In genomic region chr2:87909042-87909441, GRCh38 we compare ENCODE assay signal across 6 cellular contexts.
DNase-seq lines count a peak whose midpoint lies in the region; ATAC-seq, FAIRE-seq and TF ChIP-seq lines count a peak whose summit lies in the region.
"Not testable (repeated sequence)": the region's sequence is repeated elsewhere in the genome, so short reads cannot be mapped to it uniquely, and the experiment has no call there.

No MANE protein-coding gene starts in this region.

- not testable (repeated sequence) for TF ChIP-seq POLR2A in GM12878 (IDR thresholded peaks at IDR 0.05; ENCODE audit: low read depth, low read length); right lobe of liver (IDR thresholded peaks at IDR 0.05)

- H3K4me1 ChIP-seq in GM12878 (ENCODE audit: control insufficient read depth, insufficient read depth, low read length); right lobe of liver: not testable (repeated sequence)

- TF ChIP-seq RAD21 in GM12878 (IDR thresholded peaks at IDR 0.05; ENCODE audit: insufficient read depth, low read depth, low read length), result not testable (repeated sequence)

- not testable (repeated sequence) for H3K4me2 ChIP-seq in GM12878 (ENCODE audit: control insufficient read depth, insufficient read depth)

- H3K9ac ChIP-seq in GM12878 (ENCODE audit: control insufficient read depth, insufficient read depth, low read length), result not testable (repeated sequence)

- not testable (repeated sequence) for H3K27me3 Mint-ChIP-seq in HFFc6 (ENCODE audit: insufficient read depth); activated T-cell treated with anti-CD3 and anti-CD28 coated beads, Interleukin-2, amount 50 U/mL, for 72 hours (ENCODE audit: low read depth)

- in situ Hi-C loops in GM12878 (cut with MboI), result not testable (repeated sequence)

- not testable (repeated sequence) for H3K27ac Mint-ChIP-seq in HFFc6; activated T-cell treated with anti-CD3 and anti-CD28 coated beads, Interleukin-2, amount 50 U/mL, for 72 hours

- H3K9me3 Mint-ChIP-seq in HFFc6; activated T-cell treated with anti-CD3 and anti-CD28 coated beads, Interleukin-2, amount 50 U/mL, for 72 hours: not testable (repeated sequence)

- TF ChIP-seq CTCF in HFFc6 (IDR thresholded peaks at IDR 0.05); GM12878 (IDR thresholded peaks at IDR 0.05 in 2 of 3, conservative IDR thresholded peaks at IDR 0.05 in 1 of 3; ENCODE audit: control insufficient read depth in 2 of 3, extremely low read depth in 1 of 3, insufficient read depth in 1 of 3, low read depth in 3 of 3, low read length in 3 of 3); right lobe of liver (IDR thresholded peaks at IDR 0.05): not testable (repeated sequence)

- BruUV-seq in GM12878 (replicated peaks; lab: Mats Ljungman, UMichigan), result not testable (repeated sequence)

- not testable (repeated sequence) for H3K79me2 ChIP-seq in GM12878 (ENCODE audit: control insufficient read depth, insufficient read depth, low read length)

- not testable (repeated sequence) for H3K27me3 ChIP-seq in GM12878 (replicated peaks in 1 of 2; ENCODE audit: control insufficient read depth in 2 of 2, insufficient read depth in 2 of 2, low read length in 1 of 2); right lobe of liver

- H3K4me1 Mint-ChIP-seq in HFFc6 (ENCODE audit: low read depth); activated T-cell treated with anti-CD3 and anti-CD28 coated beads, Interleukin-2, amount 50 U/mL, for 72 hours (ENCODE audit: low read depth): not testable (repeated sequence)

- H3K9me3 ChIP-seq in GM12878 (replicated peaks; ENCODE audit: control insufficient read depth, insufficient read depth, low read length); right lobe of liver: not testable (repeated sequence)

- 0% methylated on average over 1 of the region's 1 CpG for WGBS in GM12878 (ENCODE audit: insufficient coverage, insufficient replicate concordance, low lambda C conversion rate, missing lambda C conversion rate)
- 14% methylated on average over 1 of the region's 1 CpG for WGBS in right lobe of liver (ENCODE audit: insufficient coverage, low coverage, low lambda C conversion rate, missing lambda C conversion rate)

- H3K4me3 Mint-ChIP-seq in HFFc6; activated T-cell treated with anti-CD3 and anti-CD28 coated beads, Interleukin-2, amount 50 U/mL, for 72 hours: not testable (repeated sequence)

- not testable (repeated sequence) for H2AFZ ChIP-seq in GM12878 (ENCODE audit: control insufficient read depth, low read depth, low read length)

- H3K36me3 Mint-ChIP-seq in HFFc6 (ENCODE audit: low read depth); activated T-cell treated with anti-CD3 and anti-CD28 coated beads, Interleukin-2, amount 50 U/mL, for 72 hours (ENCODE audit: insufficient read depth in 2 of 2): not testable (repeated sequence)

- intact Hi-C loops in GM12878 (cut with micrococcal nuclease; ENCODE audit: unreplicated experiment); right lobe of liver (cut with DNase I): not testable (repeated sequence)

- FAIRE-seq in GM12878 (lab: Jason Lieb, UNC), result not testable (repeated sequence)

- not testable (repeated sequence) for H4K20me1 ChIP-seq in GM12878 (ENCODE audit: control insufficient read depth, insufficient read depth)

- ATAC-seq in GM18519 (IDR thresholded peaks at IDR 0.05; ENCODE audit: low FRiP score, unreplicated experiment) (peak; percentile 53), GM12878 (peak; percentile 31; the same call in 2 of the 3 replicates), right lobe of liver (peak in 3 of 4 donors; percentile 30 to 49 (median 49))
- peak; percentile 86 to 90 for ATAC-seq in activated CD4-positive, CD25-positive, alpha-beta regulatory T cell treated with anti-CD3 and anti-CD28 coated beads, Interleukin-2, amount 50 U/mL, for 24 hours
- peak; percentile 79 to 88 for ATAC-seq in activated T-cell treated with anti-CD3 and anti-CD28 coated beads, Interleukin-2, amount 50 U/mL, for 72 hours (replicated peaks in 1 of 2)

- not testable (repeated sequence) for TF ChIP-seq EP300 in GM12878 (IDR thresholded peaks at IDR 0.05; ENCODE audit: borderline replicate concordance in 1 of 2, control insufficient read depth in 1 of 2, low read depth in 2 of 2, low read length in 2 of 2)

- CTCF ChIA-PET in GM12878 (lab: Yijun Ruan, JAX), result not testable (repeated sequence)

- RAD21 ChIA-PET in GM12878 (lab: Charles Lee; ENCODE audit: unreplicated experiment), result not testable (repeated sequence)

- not testable (repeated sequence) for H3K27ac ChIP-seq in GM12878 (ENCODE audit: control insufficient read depth, insufficient read depth); right lobe of liver

- not testable (repeated sequence) for H3K36me3 ChIP-seq in GM12878 (ENCODE audit: control insufficient read depth in 2 of 2, insufficient read depth in 2 of 2, low read length in 1 of 2); right lobe of liver

- POLR2A ChIA-PET in GM12878 (lab: Charles Lee), result not testable (repeated sequence)

- DNase-seq in HFFc6, result peak; percentile 2
- not testable (repeated sequence) for DNase-seq in activated T-cell treated with anti-CD3 and anti-CD28 coated beads, Interleukin-2, amount 50 U/mL, for 72 hours; GM12878 (ENCODE audit: low read depth, low spot score); right lobe of liver

- SMC1A ChIA-PET in GM12878 (lab: Charles Lee; ENCODE audit: uncharacterized antibody, unreplicated experiment), result not testable (repeated sequence)

- not testable (repeated sequence) for H3K4me3 ChIP-seq in GM12878, right lobe of liver

Comparison
In these comparisons a context has a peak if more than half of its experiments do, and no peak if none do; other contexts are left out.
1. ATAC-seq: peak in every context shown above with its lines; median percentile 88 in activated CD4-positive, CD25-positive, alpha-beta regulatory T cell treated with anti-CD3 and anti-CD28 coated beads, Interleukin-2, amount 50 U/mL, for 24 hours; 84 in activated T-cell treated with anti-CD3 and anti-CD28 coated beads, Interleukin-2, amount 50 U/mL, for 72 hours; 53 in GM18519; 49 in right lobe of liver; 31 in GM12878.